Comparison of ENCODE assay signal across 9 cellular contexts in the genomic region with DNA sequence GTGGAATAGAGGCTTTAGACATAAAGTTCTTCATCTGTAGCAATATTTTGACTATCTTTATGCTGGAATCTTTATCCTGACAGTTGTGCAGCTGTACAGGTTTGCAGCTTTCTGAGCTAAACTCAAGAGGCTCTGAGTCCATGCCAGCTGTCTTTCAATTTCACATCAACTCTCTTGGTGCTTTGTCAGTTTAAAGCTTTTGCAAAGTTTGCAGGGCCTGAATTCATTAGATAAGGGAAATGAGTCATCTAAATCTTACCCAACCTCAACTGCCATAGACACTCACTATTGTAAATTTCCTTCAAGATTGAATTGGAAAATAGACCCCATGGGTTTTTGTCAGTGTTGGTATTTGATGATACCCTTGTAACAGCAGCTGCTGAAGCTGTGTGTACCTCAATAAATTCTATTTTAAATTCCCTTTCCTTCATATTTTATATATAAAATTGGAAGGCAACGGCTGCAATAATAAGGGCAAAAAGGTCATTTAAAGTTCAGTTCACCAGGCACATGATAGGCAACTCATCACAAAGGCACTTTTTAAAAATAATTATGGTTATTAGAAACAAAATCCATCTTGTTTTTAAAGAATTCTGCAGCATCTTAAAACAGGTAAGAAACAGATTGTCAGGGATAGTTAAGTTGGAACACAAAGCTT.
DNase-seq lines count a peak whose midpoint lies in the region; ATAC-seq, FAIRE-seq and TF ChIP-seq lines count a peak whose summit lies in the region.
"Had no signal": no experiment of that assay in that cellular context is flagged by ENCODE, and none has a peak within 500 bp of the region (broad histone marks: within the 10 kb centered on the region; RNA-seq: fewer than 3 reads in every experiment).

No MANE protein-coding gene starts in this region.

- H3K9me3 ChIP-seq in SK-N-MC (ENCODE audit: low read depth, low read length): no peaks in the 10 kb centered on the region

- H3K36me3 ChIP-seq in SK-N-MC (ENCODE audit: insufficient read depth, low read length): no peaks in the 10 kb centered on the region

- DNase-seq in AML-193 (lab: John Stamatoyannopoulos, UW): peak; percentile 92 to 95
- DNase-seq in GM19239 (ENCODE audit: insufficient read length, low spot score): peak; percentile 22
- peak; percentile 34 for DNase-seq in SK-N-MC (ENCODE audit: low read depth, low spot score)
- DNase-seq in kidney glomerular epithelial cell (lab: John Stamatoyannopoulos, UW): peak; percentile 15
- DNase-seq in DMS79 treated with DMSO at 0.1 percent for 48 hours (lab: John Stamatoyannopoulos, UW): no peak
- no peak for DNase-seq in lower leg skin (ENCODE audit: low spot score in 2 of 2)
- no peak for DNase-seq in cerebellum (ENCODE audit: low spot score)

- 33 to 38% methylated on average over 1 of the region's 1 CpG for WGBS in lower leg skin, 2 donors

- H3K9ac ChIP-seq in SK-N-MC (ENCODE audit: insufficient read length): no peak overlapping the region

- H3K4me3 ChIP-seq in SK-N-MC (no peak overlapping the region), lower leg skin (ENCODE audit: low read depth, poor library complexity, severe bottlenecking) (no peak overlapping the region)

- FAIRE-seq in GM19239 (lab: Jason Lieb, UNC): peak; percentile 85
- FAIRE-seq: H1 had no signal

- intact Hi-C loops in lower leg skin (cut with DNase I; ENCODE audit: low total_unique reads): no loop called here

- no peak for TF ChIP-seq CTCF in lower leg skin (IDR thresholded peaks at IDR 0.05)

- no peak for TF ChIP-seq POLR2A in lower leg skin (IDR thresholded peaks at IDR 0.05)

- no peak overlapping the region for H3K27ac ChIP-seq in SK-N-MC

- peak; percentile 96 for ATAC-seq in HG03354 (IDR thresholded peaks at IDR 0.05; ENCODE audit: poor library complexity, severe bottlenecking, unreplicated experiment)

Comparison
In these comparisons a context has a peak if more than half of its experiments do, and no peak if none do; other contexts are left out.
1. DNase-seq: peak in AML-193 (2 of 2), GM19239 (single experiment), SK-N-MC (single experiment) and kidney glomerular epithelial cell (single experiment); none in DMS79 treated with DMSO at 0.1 percent for 48 hours (single experiment), lower leg skin (0 of 2) and cerebellum (single experiment).